In the genomic region with DNA sequence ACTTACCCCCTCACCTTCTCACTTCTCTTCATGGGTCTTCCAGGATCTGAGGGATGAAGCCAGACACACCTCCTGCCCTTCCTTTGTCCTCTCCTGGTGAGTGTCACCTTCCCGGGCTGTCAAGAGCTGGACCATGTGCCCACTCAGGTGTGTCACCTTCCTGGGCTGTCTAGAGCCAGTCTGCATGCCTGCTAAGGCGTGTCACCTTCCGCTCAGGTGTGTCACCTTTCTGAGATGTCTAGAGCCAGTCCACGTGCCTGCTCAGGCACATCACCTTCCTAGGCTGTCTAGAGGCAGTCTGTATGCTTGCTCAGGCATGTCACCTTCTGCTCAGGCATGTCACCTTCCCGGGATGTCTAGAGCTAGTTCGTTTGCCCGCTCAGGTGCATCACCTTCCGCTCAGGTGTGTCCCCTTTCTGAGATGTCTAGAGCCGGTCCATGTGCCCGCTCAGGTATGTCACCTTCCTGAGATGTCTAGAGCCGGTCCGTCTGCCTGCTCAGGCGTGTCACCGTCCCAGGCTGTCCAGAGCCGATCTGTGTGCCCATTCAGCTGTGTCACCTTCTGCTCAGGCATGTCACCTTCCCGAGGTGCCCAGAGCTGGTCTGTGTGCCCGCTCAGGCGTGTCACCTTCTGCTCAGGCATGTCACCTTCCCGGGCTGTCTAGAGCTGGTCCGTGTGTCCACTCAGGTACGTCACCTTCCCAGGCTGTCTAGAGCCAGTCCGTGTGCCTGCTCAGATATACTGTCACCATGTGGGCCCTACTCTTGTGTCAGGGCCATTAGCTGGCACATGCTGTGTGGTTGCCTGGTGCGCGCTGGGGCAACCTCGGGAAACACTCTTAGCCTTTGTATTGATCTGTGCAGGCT, we compare ENCODE assay signal across 17 cellular contexts.
DNase-seq lines count a peak whose midpoint lies in the region; ATAC-seq and TF ChIP-seq lines count a peak whose summit lies in the region.
"Had no signal": no experiment of that assay in that cellular context is flagged by ENCODE, and none has a peak within 500 bp of the region (broad histone marks: within the 10 kb centered on the region; RNA-seq: fewer than 3 reads in every experiment).

No MANE protein-coding gene starts in this region.

- H3K27me3 ChIP-seq in foreskin keratinocyte, result no peaks in the 10 kb centered on the region

- H3K27ac ChIP-seq in foreskin keratinocyte, result no peak overlapping the region
- H3K27ac ChIP-seq: 22Rv1 had no signal

- peak; percentile 61 for ATAC-seq in foreskin keratinocyte
- no peak for ATAC-seq in HG03521 (IDR thresholded peaks at IDR 0.05; ENCODE audit: unreplicated experiment)

- DNase-seq in DMS79 treated with DMSO at 0.1 percent for 48 hours (lab: John Stamatoyannopoulos, UW) (peak; percentile 2), DMS79 (lab: John Stamatoyannopoulos, UW) (no peak), foreskin keratinocyte (peak; percentile 26 to 30), renal cortical epithelial cell (ENCODE audit: low read depth) (peak; percentile 0), hypothalamus (lab: John Stamatoyannopoulos, UW) (no peak), epidermal melanocyte (ENCODE audit: insufficient read length, low spot score) (no peak)
- DNase-seq: CD4-positive, CD25-positive, alpha-beta regulatory T cell; KG1; NCI-H1436; NCI-H2029; NCI-H748 treated with DMSO at 0.1 percent for 48 hours; OCI-M1; RPMI8226 had no signal

- no peaks in the 10 kb centered on the region for H3K4me1 ChIP-seq in foreskin keratinocyte
- H3K4me1 ChIP-seq: HAP-1 had no signal

- no peak for TF ChIP-seq RAD21 in Ishikawa (IDR thresholded peaks at IDR 0.05; ENCODE audit: low read depth)

- no peak for TF ChIP-seq EP300 in Ishikawa (IDR thresholded peaks at IDR 0.05; ENCODE audit: borderline replicate concordance)

- no peak for TF ChIP-seq CTCF in foreskin keratinocyte (conservative IDR thresholded peaks at IDR 0.05)

TF ChIP-seq in Ishikawa, 13 proteins besides CTCF, POLR2A, EP300 and RAD21:
- TF ChIP-seq NFIC (IDR thresholded peaks at IDR 0.05), result no peak
- TF ChIP-seq, protein P1, sequence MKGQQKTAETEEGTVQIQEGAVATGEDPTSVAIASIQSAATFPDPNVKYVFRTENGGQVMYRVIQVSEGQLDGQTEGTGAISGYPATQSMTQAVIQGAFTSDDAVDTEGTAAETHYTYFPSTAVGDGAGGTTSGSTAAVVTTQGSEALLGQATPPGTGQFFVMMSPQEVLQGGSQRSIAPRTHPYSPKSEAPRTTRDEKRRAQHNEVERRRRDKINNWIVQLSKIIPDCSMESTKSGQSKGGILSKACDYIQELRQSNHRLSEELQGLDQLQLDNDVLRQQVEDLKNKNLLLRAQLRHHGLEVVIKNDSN (IDR thresholded peaks at IDR 0.05), result 0 out of 2 replicates have a peak, but pooled peaks have one; percentile 4
- TF ChIP-seq, protein P2, sequence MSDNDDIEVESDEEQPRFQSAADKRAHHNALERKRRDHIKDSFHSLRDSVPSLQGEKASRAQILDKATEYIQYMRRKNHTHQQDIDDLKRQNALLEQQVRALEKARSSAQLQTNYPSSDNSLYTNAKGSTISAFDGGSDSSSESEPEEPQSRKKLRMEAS (IDR thresholded peaks at IDR 0.05), result peak; percentile 37; the same call in 1 of the 2 replicates
TF ChIP-seq in Ishikawa: peak in this region for 2.

Comparison
In these comparisons a context has a peak if more than half of its experiments do, and no peak if none do; other contexts are left out.
1. DNase-seq: peak in DMS79 treated with DMSO at 0.1 percent for 48 hours (single experiment), foreskin keratinocyte (2 of 2) and renal cortical epithelial cell (single experiment); none in DMS79 (single experiment), hypothalamus (0 of 51) and epidermal melanocyte (single experiment).